Comparison of ENCODE assay signal across 8 cellular contexts in genomic region chr2:74333175-74333574, GRCh38. TPM values are rescaled to one million over a fixed set of nuclear protein-coding genes. Genes with fewer than 3 reads are reported as not detected.
DNase-seq lines count a peak whose midpoint lies in the region; ATAC-seq and TF ChIP-seq lines count a peak whose summit lies in the region.

No MANE protein-coding gene starts in this region.

- no peak overlapping the region for H3K9ac ChIP-seq in colonic mucosa (ENCODE audit: low read depth in 2 of 2, low read length in 2 of 2)

- no peak for ATAC-seq in stimulated activated memory B cell treated with anti-CD40 and anti-IgM and Interleukin-4, amounts not matched to agents 10 μg/mL and 1 μg/mL and 100 μg/mL, for 72 hours

- no peak overlapping the region for H3K4me3 ChIP-seq in AG04449 (ENCODE audit: low read depth, low read length)
- H3K4me3 ChIP-seq in GM12864 (ENCODE audit: low read depth, low read length) = no peak overlapping the region
- no peak overlapping the region for H3K4me3 ChIP-seq in colonic mucosa
- H3K4me3 ChIP-seq in CD4-positive, alpha-beta memory T cell (ENCODE audit: low read length in 2 of 2) = no peak overlapping the region

- H3K27ac ChIP-seq in colonic mucosa = no peak overlapping the region
- H3K27ac ChIP-seq in CD4-positive, alpha-beta memory T cell (ENCODE audit: low read depth, low read length) = no peak overlapping the region

- no peaks in the 10 kb centered on the region for H3K36me3 ChIP-seq in colonic mucosa
- no peaks in the 10 kb centered on the region for H3K36me3 ChIP-seq in CD4-positive, alpha-beta memory T cell (ENCODE audit: insufficient read depth, low read length)

- no peak overlapping the region for H3K4me3 Mint-ChIP-seq in stimulated activated memory B cell treated with anti-CD40 and anti-IgM and Interleukin-4, amounts not matched to agents 10 μg/mL and 1 μg/mL and 100 μg/mL, for 72 hours
- H3K4me3 Mint-ChIP-seq in CD4-positive, alpha-beta memory T cell = no peak overlapping the region

- CTCF ChIA-PET in AG04449 (lab: Yijun Ruan, JAX) = interaction anchor here (1.0 to 6.6 kb wide), 19 partner anchors 8 to 509 kb away, joined by 3 to 205 read pairs (median 5); partner anchors contain the start of genes INO80B and SLC4A5
- CTCF ChIA-PET in CD4-positive, alpha-beta memory T cell (lab: Charles Lee; ENCODE audit: partially characterized antibody) = interaction anchor here (1.0 to 12.8 kb wide), 5 partner anchors 27 to 256 kb away, joined by 3 to 303 read pairs (median 4); no protein-coding TSS in a partner anchor

- no peaks in the 10 kb centered on the region for H3K4me1 ChIP-seq in colonic mucosa
- H3K4me1 ChIP-seq in CD4-positive, alpha-beta memory T cell (ENCODE audit: insufficient read depth, low read length) = peaks cover 15% of the 10 kb centered on the region

- intact Hi-C loops in colonic mucosa (cut with DNase I) = loop anchor here (5.0 to 10.0 kb wide), 2 partner anchors 64 to 508 kb away; partner anchors contain the start of gene STAMBP
- intact Hi-C loops in CD4-positive, alpha-beta memory T cell (cut with micrococcal nuclease) = loop anchor here (10.0 kb wide), 1 partner anchor 178 kb away; no protein-coding TSS in a partner anchor

- H3K4me1 Mint-ChIP-seq in stimulated activated memory B cell treated with anti-CD40 and anti-IgM and Interleukin-4, amounts not matched to agents 10 μg/mL and 1 μg/mL and 100 μg/mL, for 72 hours = no peaks in the 10 kb centered on the region
- H3K4me1 Mint-ChIP-seq in CD4-positive, alpha-beta memory T cell = peaks cover 0 to 7% (median 7%) of the 10 kb centered on the region in 4 donors

- H3K9me3 Mint-ChIP-seq in stimulated activated memory B cell treated with anti-CD40 and anti-IgM and Interleukin-4, amounts not matched to agents 10 μg/mL and 1 μg/mL and 100 μg/mL, for 72 hours = no peaks in the 10 kb centered on the region
- no peaks in the 10 kb centered on the region for H3K9me3 Mint-ChIP-seq in CD4-positive, alpha-beta memory T cell

- H3K27ac Mint-ChIP-seq in stimulated activated memory B cell treated with anti-CD40 and anti-IgM and Interleukin-4, amounts not matched to agents 10 μg/mL and 1 μg/mL and 100 μg/mL, for 72 hours = no peak overlapping the region
- no peak overlapping the region for H3K27ac Mint-ChIP-seq in CD4-positive, alpha-beta memory T cell

- POLR2A ChIA-PET in AG04449 (lab: Yijun Ruan, JAX) = no interaction called here
- POLR2A ChIA-PET in CD4-positive, alpha-beta memory T cell (lab: Charles Lee; ENCODE audit: partially characterized antibody) = no interaction called here

- TF ChIP-seq CTCF in AG04449 (IDR thresholded peaks at IDR 0.05; ENCODE audit: insufficient read depth, low read length, missing control alignments) (peak; percentile 52), GM12864 (IDR thresholded peaks at IDR 0.05; ENCODE audit: low read depth, low read length, missing control alignments) (peak; percentile 22), colonic mucosa (IDR thresholded peaks at IDR 0.05) (no peak)

- no peaks in the 10 kb centered on the region for H3K9me3 ChIP-seq in colonic mucosa
- H3K9me3 ChIP-seq in CD4-positive, alpha-beta memory T cell (ENCODE audit: control insufficient read depth in 1 of 2, low read length in 2 of 2) = no peaks in the 10 kb centered on the region

- H3K27me3 ChIP-seq in colonic mucosa = no peaks in the 10 kb centered on the region
- no peaks in the 10 kb centered on the region for H3K27me3 ChIP-seq in CD4-positive, alpha-beta memory T cell (ENCODE audit: insufficient read depth, low read length)

- peaks cover 9% of the 10 kb centered on the region for H3K36me3 Mint-ChIP-seq in stimulated activated memory B cell treated with anti-CD40 and anti-IgM and Interleukin-4, amounts not matched to agents 10 μg/mL and 1 μg/mL and 100 μg/mL, for 72 hours
- H3K36me3 Mint-ChIP-seq in CD4-positive, alpha-beta memory T cell = peaks cover 2 to 5% of the 10 kb centered on the region in 2 donors

- H3K27me3 Mint-ChIP-seq in stimulated activated memory B cell treated with anti-CD40 and anti-IgM and Interleukin-4, amounts not matched to agents 10 μg/mL and 1 μg/mL and 100 μg/mL, for 72 hours = no peaks in the 10 kb centered on the region
- no peaks in the 10 kb centered on the region for H3K27me3 Mint-ChIP-seq in CD4-positive, alpha-beta memory T cell

- DNase-seq in AG04449 (ENCODE audit: low read depth, low spot score) (no peak), GM12864 (ENCODE audit: low read depth) (no peak), NCI-H748 (lab: John Stamatoyannopoulos, UW; ENCODE audit: unreplicated experiment) (peak; percentile 23), colonic mucosa (peak; percentile 44), pons (ENCODE audit: low spot score) (peak; percentile 40), GM19240 (ENCODE audit: insufficient read length, low spot score) (no peak)
- no peak for DNase-seq in CD4-positive, alpha-beta memory T cell

RNA-seq across cellular contexts. Expression of gene SLC4A5, which starts 10.0 kb away (rescaled TPM):
- total RNA-seq in colonic mucosa = 1 to 10 TPM in 1 of 2 donors, under 1 TPM in 1; 0.45 to 2.8 TPM
- 10 to 100 TPM; 10.9 to 11.5 TPM for total RNA-seq in CD4-positive, alpha-beta memory T cell
- polyA plus RNA-seq in CD4-positive, alpha-beta memory T cell = 1 to 10 TPM in 1 of 2 donors, under 1 TPM in 1; 0.25 to 3.4 TPM

RNA-seq across cellular contexts. Expression of gene DCTN1, which starts 46.9 kb away (rescaled TPM):
- total RNA-seq in colonic mucosa = 100 to 1,000 TPM; 111 to 114 TPM
- 100 to 1,000 TPM; 105 to 115 TPM for total RNA-seq in CD4-positive, alpha-beta memory T cell
- 10 to 100 TPM; 24.4 to 78.0 TPM for polyA plus RNA-seq in CD4-positive, alpha-beta memory T cell

Comparison
In these comparisons a context has a peak if more than half of its experiments do, and no peak if none do; other contexts are left out.
1. DNase-seq: peak in NCI-H748 (single experiment), colonic mucosa (single experiment) and pons (single experiment); none in AG04449 (single experiment), GM12864 (single experiment), GM19240 (single experiment) and CD4-positive, alpha-beta memory T cell (0 of 5).